ENCODE assay signal across 1 cellular context in the genomic region with DNA sequence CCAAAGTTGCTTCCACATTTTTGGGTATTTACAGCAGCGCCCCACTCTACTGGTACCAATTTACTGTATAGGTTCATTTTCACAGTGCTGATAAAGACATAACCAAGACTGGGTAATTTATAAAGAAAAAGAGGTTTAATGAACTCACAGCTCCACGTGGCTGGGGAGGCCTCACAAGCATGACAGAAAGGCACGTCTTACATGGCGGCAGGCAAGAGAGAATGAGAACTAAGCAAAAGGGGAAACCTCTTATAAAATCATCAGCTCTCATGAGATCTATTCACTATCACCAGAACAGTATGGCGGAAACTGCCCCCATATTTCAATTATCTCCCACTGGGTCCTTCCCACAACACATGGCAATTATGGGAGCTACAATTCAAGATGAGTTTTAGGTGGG.
TF ChIP-seq lines count a peak whose summit lies in the region.

No MANE protein-coding gene starts in this region.

TF ChIP-seq in K562, 482 proteins besides CTCF, POLR2A, EP300 and RAD21 (continued from another document):
- TF ChIP-seq ZNF766 (CRISPR knock-in tag; conservative IDR thresholded peaks at IDR 0.05), result peak; percentile 66; the same call in 1 of the 2 replicates
